Comparison of ENCODE assay signal across 9 cellular contexts in genomic region chr1:172167801-172168596, GRCh38.
A peak's percentile ranks its signal among the peaks of the same experiment; 100 is the strongest.
DNase-seq lines count a peak whose midpoint lies in the region; ATAC-seq and TF ChIP-seq lines count a peak whose summit lies in the region.
"Had no signal": no experiment of that assay in that cellular context is flagged by ENCODE, and none has a peak within 500 bp of the region (broad histone marks: within the 10 kb centered on the region; RNA-seq: fewer than 3 reads in every experiment).

No MANE protein-coding gene starts in this region.

- H3K27me3 ChIP-seq in SJCRH30 (no peaks in the 10 kb centered on the region), stomach (no peaks in the 10 kb centered on the region), prostate gland (replicated peaks; ENCODE audit: insufficient read depth) (no peaks in the 10 kb centered on the region)
- H3K27me3 ChIP-seq: neutrophil had no signal

- H3K4me3 ChIP-seq in SJCRH30: no peak overlapping the region
- H3K4me3 ChIP-seq in stomach: no peak overlapping the region
- no peak overlapping the region for H3K4me3 ChIP-seq in prostate gland

- intact Hi-C loops in stomach (cut with DNase I; ENCODE audit: low total_unique reads): no loop called here
- intact Hi-C loops in prostate gland (cut with DNase I): no loop called here

- no peak for TF ChIP-seq CTCF in stomach (IDR thresholded peaks at IDR 0.05)
- no peak for TF ChIP-seq CTCF in prostate gland (IDR thresholded peaks at IDR 0.05)

- TF ChIP-seq EP300 in stomach (IDR thresholded peaks at IDR 0.05): no peak

- no peak for ATAC-seq in GM18868 (IDR thresholded peaks at IDR 0.05; ENCODE audit: unreplicated experiment)

- H3K4me1 ChIP-seq in SJCRH30: peaks cover 28% of the 10 kb centered on the region
- H3K4me1 ChIP-seq in stomach: peaks cover 4 to 12% (median 10%) of the 10 kb centered on the region in 4 donors
- H3K4me1 ChIP-seq in prostate gland (replicated peaks): no peaks in the 10 kb centered on the region

- DNase-seq in HCEC 1CT: peak; percentile 61
- peak; percentile 31 to 60 for DNase-seq in SJCRH30
- peak; percentile 91 for DNase-seq in globus pallidus (ENCODE audit: low spot score)
- no peak for DNase-seq in stomach
- no peak for DNase-seq in prostate gland (ENCODE audit: low spot score)
- DNase-seq in NCI-H524 (lab: John Stamatoyannopoulos, UW): no peak
- DNase-seq: Karpas-422 had no signal

- H3K9me3 ChIP-seq in SJCRH30 (replicated peaks) (no peaks in the 10 kb centered on the region), stomach (no peaks in the 10 kb centered on the region), prostate gland (no peaks in the 10 kb centered on the region)
- H3K9me3 ChIP-seq: neutrophil had no signal

- H3K36me3 ChIP-seq in SJCRH30: no peaks in the 10 kb centered on the region
- no peaks in the 10 kb centered on the region for H3K36me3 ChIP-seq in stomach
- H3K36me3 ChIP-seq in prostate gland: no peaks in the 10 kb centered on the region
- H3K36me3 ChIP-seq: neutrophil had no signal

- WGBS in stomach, 5 donors: 21 to 46% (median 38%) methylated on average over 4 of the region's 4 CpGs
- WGBS in prostate gland: 53% methylated on average over 4 of the region's 4 CpGs

- H3K27ac ChIP-seq in SJCRH30 (peak overlapping the region; percentile 0; the same call in 1 of the 2 replicates), stomach (peak overlapping the region in 4 of 5 donors; percentile 17 to 57 (median 33)), prostate gland (no peak overlapping the region)
- H3K27ac ChIP-seq: neutrophil had no signal

- TF ChIP-seq POLR2A in stomach (IDR thresholded peaks at IDR 0.05) (no peak), prostate gland (IDR thresholded peaks at IDR 0.05) (no peak)

Comparison
In these comparisons a context has a peak if more than half of its experiments do, and no peak if none do; other contexts are left out.
1. DNase-seq: peak in HCEC 1CT (single experiment), SJCRH30 (2 of 2) and globus pallidus (single experiment); none in stomach (single experiment), prostate gland (single experiment) and NCI-H524 (0 of 2).
2. H3K27ac ChIP-seq: peak in SJCRH30 (single experiment) and stomach (4 of 5); none in prostate gland (0 of 2).